Comparison of ENCODE assay signal across 27 cellular contexts in the genomic region with DNA sequence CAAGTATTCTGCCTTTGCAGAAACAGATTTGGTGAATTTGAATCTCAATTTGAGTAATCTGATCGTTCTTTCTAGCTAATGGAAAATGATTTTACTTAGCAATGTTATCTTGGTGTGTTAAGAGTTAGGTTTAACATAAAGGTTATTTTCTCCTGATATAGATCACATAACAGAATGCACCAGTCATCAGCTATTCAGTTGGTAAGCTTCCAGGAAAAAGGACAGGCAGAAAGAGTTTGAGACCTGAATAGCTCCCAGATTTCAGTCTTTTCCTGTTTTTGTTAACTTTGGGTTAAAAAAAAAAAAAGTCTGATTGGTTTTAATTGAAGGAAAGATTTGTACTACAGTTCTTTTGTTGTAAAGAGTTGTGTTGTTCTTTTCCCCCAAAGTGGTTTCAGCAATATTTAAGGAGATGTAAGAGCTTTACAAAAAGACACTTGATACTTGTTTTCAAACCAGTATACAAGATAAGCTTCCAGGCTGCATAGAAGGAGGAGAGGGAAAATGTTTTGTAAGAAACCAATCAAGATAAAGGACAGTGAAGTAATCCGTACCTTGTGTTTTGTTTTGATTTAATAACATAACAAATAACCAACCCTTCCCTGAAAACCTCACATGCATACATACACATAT. TPM values are rescaled to one million over a fixed set of nuclear protein-coding genes. Genes with fewer than 3 reads are reported as not detected.
DNase-seq lines count a peak whose midpoint lies in the region; ATAC-seq, FAIRE-seq and TF ChIP-seq lines count a peak whose summit lies in the region.
"Had no signal": no experiment of that assay in that cellular context is flagged by ENCODE, and none has a peak within 500 bp of the region (broad histone marks: within the 10 kb centered on the region; RNA-seq: fewer than 3 reads in every experiment).

No MANE protein-coding gene starts in this region.

- H3K4me1 ChIP-seq in A549 (no peaks in the 10 kb centered on the region), adipocyte (ENCODE audit: control insufficient read depth, insufficient read depth, low read length) (peaks cover 10% of the 10 kb centered on the region)
- H3K4me1 ChIP-seq: right lobe of liver, uterus had no signal

- no peak overlapping the region for H3K9ac ChIP-seq in adipocyte (ENCODE audit: low read length)

- H3K9me3 ChIP-seq in A549 (no peaks in the 10 kb centered on the region), adipocyte (ENCODE audit: control insufficient read depth, low read length) (no peaks in the 10 kb centered on the region)
- H3K9me3 ChIP-seq: neutrophil, right lobe of liver, uterus had no signal

- peak; percentile 91 for FAIRE-seq in A549 (lab: Jason Lieb, UNC)
- FAIRE-seq: D721Med had no signal

- DNase-seq in A549 (ENCODE audit: low read depth in 1 of 2, low spot score in 1 of 2) (no peak), HS-27A (ENCODE audit: low read depth) (peak; percentile 27), adipocyte (ENCODE audit: low read depth) (peak; percentile 30), fibroblast of the aortic adventitia (ENCODE audit: low read depth) (peak; percentile 14), cerebellum (ENCODE audit: low spot score) (no peak), HT-29 (ENCODE audit: low spot score) (no peak), NCI-H2029 (lab: John Stamatoyannopoulos, UW) (no peak)
- DNase-seq: activated CD4-positive, alpha-beta T cell treated with anti-CD3 and anti-CD28 coated beads, Interleukin-2, amount 50 U/mL, for 48 hours; activated naive CD4-positive, alpha-beta T cell; activated T-cell treated with anti-CD3 and anti-CD28 coated beads, Interleukin-2, amount 50 U/mL, for 48 hours; CD4-positive, CD25-positive, alpha-beta regulatory T cell; glutamatergic neuron; mesenchymal stem cell; NCI-H1105; NCI-H226; right lobe of liver; Right ventricle myocardium superior; stimulated activated CD4-positive, alpha-beta T cell treated with anti-CD3 and anti-CD28 coated beads, Interleukin-12 subunit alpha, Interleukin-12 subunit beta, amount 100 ng/mL, for 4 hours; stimulated activated CD4-positive, alpha-beta T cell treated with anti-CD3 and anti-CD28 coated beads, Interleukin-2, amount 100 ng/mL, for 48 hours; stimulated activated naive CD8-positive, alpha-beta T cell treated with anti-CD3 and anti-CD28 coated beads, Interleukin-15, amount 100 ng/mL, for 72 hours; uterus had no signal

- H3K27me3 ChIP-seq in adipocyte (replicated peaks; ENCODE audit: control insufficient read depth, insufficient read depth, low read length), result peaks cover 34% of the 10 kb centered on the region
- H3K27me3 ChIP-seq: neutrophil, right lobe of liver, uterus had no signal

- no peak overlapping the region for H3K4me2 ChIP-seq in A549

- no peak for TF ChIP-seq POLR2A in A549 (IDR thresholded peaks at IDR 0.05; ENCODE audit: low read length)

- POLR2A ChIA-PET in A549 (lab: Yijun Ruan, JAX), result no interaction called here

- H3K4me3 ChIP-seq in A549 (no peak overlapping the region), adipocyte (ENCODE audit: low read length) (no peak overlapping the region), fibroblast of the aortic adventitia (ENCODE audit: low read depth, low read length) (no peak overlapping the region)
- H3K4me3 ChIP-seq: right lobe of liver, uterus had no signal

- CTCF ChIA-PET in A549 (lab: Yijun Ruan, JAX), result interaction anchor here (1.1 kb wide), 1 partner anchor 162 kb away, joined by 3 read pairs; no protein-coding TSS in a partner anchor

- TF ChIP-seq EP300 in A549 (IDR thresholded peaks at IDR 0.05), result no peak

- TF ChIP-seq CTCF in A549 (IDR thresholded peaks at IDR 0.05) (no peak), fibroblast of the aortic adventitia (IDR thresholded peaks at IDR 0.05; ENCODE audit: insufficient read depth, low read length) (no peak)

- TF ChIP-seq RAD21 in A549 (conservative IDR thresholded peaks at IDR 0.05 in 1 of 2, IDR thresholded peaks at IDR 0.05 in 1 of 2), result no peak

- H3K36me3 ChIP-seq in adipocyte (ENCODE audit: control insufficient read depth, insufficient read depth, low read length, severe bottlenecking), result no peaks in the 10 kb centered on the region
- H3K36me3 ChIP-seq: neutrophil, right lobe of liver, uterus had no signal

- 0% methylated on average over 2 of the region's 2 CpGs for WGBS in A549 (ENCODE audit: missing lambda C conversion rate)

- no peak overlapping the region for H3K27ac ChIP-seq in A549
- H3K27ac ChIP-seq: neutrophil, right lobe of liver, uterus had no signal

- no peak for ATAC-seq in A549
- ATAC-seq in GM19023 (IDR thresholded peaks at IDR 0.05; ENCODE audit: unreplicated experiment), result no peak
- ATAC-seq: activated CD4-positive, CD25-positive, alpha-beta regulatory T cell treated with anti-CD3 and anti-CD28 coated beads, Interleukin-2, amount 50 U/mL, for 24 hours; right lobe of liver; stimulated activated naive CD8-positive, alpha-beta T cell treated with anti-CD3 and anti-CD28 coated beads, Interleukin-15, amount 100 ng/mL, for 72 hours had no signal

TF ChIP-seq in A549, 52 proteins besides CTCF, POLR2A, EP300 and RAD21:
- TF ChIP-seq FOSL2 (IDR thresholded peaks at IDR 0.05), result no peak
- TF ChIP-seq FOSL2 (CRISPR knock-in tag; IDR thresholded peaks at IDR 0.05), result no peak
- no peak for TF ChIP-seq FOXS1 (CRISPR knock-in tag; IDR thresholded peaks at IDR 0.05)
- TF ChIP-seq KDM1A (IDR thresholded peaks at IDR 0.05; ENCODE audit: low read depth), result no peak
- TF ChIP-seq USF2 (IDR thresholded peaks at IDR 0.05), result no peak
- TF ChIP-seq, protein P1, sequence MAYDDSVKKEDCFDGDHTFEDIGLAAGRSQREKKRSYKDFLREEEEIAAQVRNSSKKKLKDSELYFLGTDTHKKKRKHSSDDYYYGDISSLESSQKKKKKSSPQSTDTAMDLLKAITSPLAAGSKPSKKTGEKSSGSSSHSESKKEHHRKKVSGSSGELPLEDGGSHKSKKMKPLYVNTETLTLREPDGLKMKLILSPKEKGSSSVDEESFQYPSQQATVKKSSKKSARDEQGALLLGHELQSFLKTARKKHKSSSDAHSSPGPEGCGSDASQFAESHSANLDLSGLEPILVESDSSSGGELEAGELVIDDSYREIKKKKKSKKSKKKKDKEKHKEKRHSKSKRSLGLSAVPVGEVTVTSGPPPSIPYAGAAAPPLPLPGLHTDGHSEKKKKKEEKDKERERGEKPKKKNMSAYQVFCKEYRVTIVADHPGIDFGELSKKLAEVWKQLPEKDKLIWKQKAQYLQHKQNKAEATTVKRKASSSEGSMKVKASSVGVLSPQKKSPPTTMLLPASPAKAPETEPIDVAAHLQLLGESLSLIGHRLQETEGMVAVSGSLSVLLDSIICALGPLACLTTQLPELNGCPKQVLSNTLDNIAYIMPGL (CRISPR knock-in tag; IDR thresholded peaks at IDR 0.05; ENCODE audit: borderline replicate concordance), result no peak

RNA-seq across cellular contexts. Expression of gene PLP1, which starts 15.3 kb away (rescaled TPM):
- polyA plus RNA-seq in A549 (2011; rRNA removed), result not detected in 2 replicates
- polyA plus RNA-seq in A549 (2012; cell fraction: cytosol; rRNA removed), result not detected in 2 replicates
- not detected in 2 replicates for polyA plus RNA-seq in A549 (2012; cell fraction: nucleus; rRNA removed)
- not detected in 3 replicates for polyA plus RNA-seq in A549 (2017; fragmentation: RNase III; extraction: RNeasy Plus Mini Kit Qiagen cat#74134 plus additional on column Dnase treatment)
- not detected in 2 replicates for polyA minus RNA-seq in A549 (2011; rRNA and poly(A)+ RNA removed)
- total RNA-seq in fibroblast of the aortic adventitia (ENCODE audit: low replicate concordance), result 2.3 TPM in 1 of 2 replicates, not detected in the other
- total RNA-seq in cerebellum, result 74.2 TPM
- not detected in 2 replicates for total RNA-seq in HT-29 (2014; rRNA removed; shearing (Covaris generic))
- total RNA-seq: A172; CD4-positive, CD25-positive, alpha-beta regulatory T cell; T-helper 2 cell treated with Interferon-gamma antibody and Interleukin-4, amounts not matched to agents 100 ng/mL and 5 ng/mL, for 36 hours had no signal
- polyA plus RNA-seq: CD4-positive, CD25-positive, alpha-beta regulatory T cell had no signal

RNA-seq across cellular contexts. Expression of gene RAB9B, which starts 40.1 kb away (rescaled TPM):
- polyA plus RNA-seq in A549 (2011; rRNA removed) (0.15 and 0.16 TPM in 2 replicates), A549 (2017; fragmentation: RNase III; extraction: RNeasy Plus Mini Kit Qiagen cat#74134 plus additional on column Dnase treatment) (0.09 to 0.17 TPM (median 0.14 TPM) in 3 replicates)
- polyA plus RNA-seq in A549 (2012; cell fraction: cytosol; rRNA removed), result 0.01 and 0.03 TPM in 2 replicates
- 0.01 and 0.04 TPM in 2 replicates for polyA plus RNA-seq in A549 (2012; cell fraction: nucleus; rRNA removed)
- polyA minus RNA-seq in A549 (2011; rRNA and poly(A)+ RNA removed), result 0.05 and 0.17 TPM in 2 replicates
- total RNA-seq in fibroblast of the aortic adventitia (ENCODE audit: low replicate concordance) (1.9 and 2.6 TPM in 2 replicates), cerebellum (24.1 TPM)
- not detected in 2 replicates for total RNA-seq in HT-29 (2014; rRNA removed; shearing (Covaris generic))

Comparison
In these comparisons a context has a peak if more than half of its experiments do, and no peak if none do; other contexts are left out.
1. DNase-seq: peak in HS-27A (single experiment), adipocyte (single experiment) and fibroblast of the aortic adventitia (single experiment); none in A549 (0 of 2), cerebellum (single experiment), HT-29 (single experiment) and NCI-H2029 (single experiment).
2. RNA of gene PLP1, which starts 15.3 kb away (total RNA-seq): 74.2 TPM in cerebellum (single experiment); 2.3 TPM in fibroblast of the aortic adventitia and not detected in HT-29; every median in the first group is over 10 times any median in the second.